In genomic region chr10:1043532-1043995, GRCh38 we compare ENCODE assay signal across 8 cellular contexts. TPM values are rescaled to one million over a fixed set of nuclear protein-coding genes. Genes with fewer than 3 reads are reported as not detected.
DNase-seq lines count a peak whose midpoint lies in the region; ATAC-seq and TF ChIP-seq lines count a peak whose summit lies in the region.

No MANE protein-coding gene starts in this region.

- peak overlapping the region; percentile 71 for H3K27ac Mint-ChIP-seq in activated naive CD4-positive, alpha-beta T cell treated with anti-CD3 and anti-CD28 coated beads, Interleukin-2, amount 50 U/mL, for 24 hours
- H3K27ac Mint-ChIP-seq in activated CD8-positive, alpha-beta T cell treated with anti-CD3 and anti-CD28 coated beads for 36 hours: peak overlapping the region; percentile 79

- no peaks in the 10 kb centered on the region for H3K27me3 Mint-ChIP-seq in activated naive CD4-positive, alpha-beta T cell treated with anti-CD3 and anti-CD28 coated beads, Interleukin-2, amount 50 U/mL, for 24 hours
- H3K27me3 Mint-ChIP-seq in activated CD8-positive, alpha-beta T cell treated with anti-CD3 and anti-CD28 coated beads for 36 hours: no peaks in the 10 kb centered on the region

- CTCF ChIA-PET in activated CD8-positive, alpha-beta T cell treated with anti-CD3 and anti-CD28 coated beads for 36 hours (lab: Charles Lee): interaction anchor here (1.1 to 1.3 kb wide), 3 partner anchors 56 to 110 kb away, joined by 3 read pairs; partner anchors contain the start of gene GTPBP4

- no peak for TF ChIP-seq CTCF in activated CD8-positive, alpha-beta T cell treated with anti-CD3 and anti-CD28 coated beads for 36 hours (IDR thresholded peaks at IDR 0.05)

- POLR2A ChIA-PET in activated CD8-positive, alpha-beta T cell treated with anti-CD3 and anti-CD28 coated beads for 36 hours (lab: Charles Lee): interaction anchor here (1.6 to 3.9 kb wide), 2 partner anchors 12 to 113 kb away, joined by 5 to 17 read pairs; partner anchors contain the start of gene WDR37

- H3K4me3 Mint-ChIP-seq in activated naive CD4-positive, alpha-beta T cell treated with anti-CD3 and anti-CD28 coated beads, Interleukin-2, amount 50 U/mL, for 24 hours: peak overlapping the region; percentile 80
- H3K4me3 Mint-ChIP-seq in activated CD8-positive, alpha-beta T cell treated with anti-CD3 and anti-CD28 coated beads for 36 hours: peak overlapping the region; percentile 58

- no peaks in the 10 kb centered on the region for H3K9me3 Mint-ChIP-seq in activated naive CD4-positive, alpha-beta T cell treated with anti-CD3 and anti-CD28 coated beads, Interleukin-2, amount 50 U/mL, for 24 hours
- H3K9me3 Mint-ChIP-seq in activated CD8-positive, alpha-beta T cell treated with anti-CD3 and anti-CD28 coated beads for 36 hours: no peaks in the 10 kb centered on the region

- peaks cover 40% of the 10 kb centered on the region for H3K4me1 Mint-ChIP-seq in activated naive CD4-positive, alpha-beta T cell treated with anti-CD3 and anti-CD28 coated beads, Interleukin-2, amount 50 U/mL, for 24 hours
- H3K4me1 Mint-ChIP-seq in activated CD8-positive, alpha-beta T cell treated with anti-CD3 and anti-CD28 coated beads for 36 hours (ENCODE audit: low read depth): peaks cover 39% of the 10 kb centered on the region

- DNase-seq in activated naive CD4-positive, alpha-beta T cell (lab: John Stamatoyannopoulos, UW): no peak
- peak; percentile 30 for DNase-seq in activated CD8-positive, alpha-beta T cell treated with anti-CD3 and anti-CD28 coated beads for 36 hours
- DNase-seq in medulla oblongata (ENCODE audit: extremely low spot score) (peak; percentile 73), COR-L47 (lab: John Stamatoyannopoulos, UW) (no peak), occipital lobe (lab: John Stamatoyannopoulos, UW) (no peak)
- no peak for DNase-seq in stimulated activated naive CD4-positive, alpha-beta T cell treated with Interleukin-2 at 50 U/mL for 16 hours (lab: John Stamatoyannopoulos, UW)

- peak; percentile 52 for ATAC-seq in HG03095 (IDR thresholded peaks at IDR 0.05; ENCODE audit: unreplicated experiment)
- ATAC-seq in activated CD8-positive, alpha-beta T cell treated with anti-CD3 and anti-CD28 coated beads for 36 hours: peak; percentile 55

- H3K36me3 Mint-ChIP-seq in activated naive CD4-positive, alpha-beta T cell treated with anti-CD3 and anti-CD28 coated beads, Interleukin-2, amount 50 U/mL, for 24 hours: peaks cover 4% of the 10 kb centered on the region
- peaks cover 57% of the 10 kb centered on the region for H3K36me3 Mint-ChIP-seq in activated CD8-positive, alpha-beta T cell treated with anti-CD3 and anti-CD28 coated beads for 36 hours (ENCODE audit: low read depth)

- intact Hi-C loops in activated CD8-positive, alpha-beta T cell treated with anti-CD3 and anti-CD28 coated beads for 36 hours (cut with micrococcal nuclease): no loop called here

RNA-seq across cellular contexts. Expression of gene IDI1, which starts 5.4 kb away (rescaled TPM):
- 10 to 100 TPM; 67.7 to 69.5 TPM for total RNA-seq in activated CD8-positive, alpha-beta T cell treated with anti-CD3 and anti-CD28 coated beads for 36 hours
- 146 TPM for total RNA-seq in occipital lobe

RNA-seq across cellular contexts. Expression of gene WDR37, which starts 12.6 kb away (rescaled TPM):
- total RNA-seq in activated CD8-positive, alpha-beta T cell treated with anti-CD3 and anti-CD28 coated beads for 36 hours: 10 to 100 TPM; 17.2 to 17.9 TPM
- 37.9 TPM for total RNA-seq in occipital lobe

RNA-seq across cellular contexts. Expression of gene IDI2, which starts 17.9 kb away (rescaled TPM):
- not detected for total RNA-seq in activated CD8-positive, alpha-beta T cell treated with anti-CD3 and anti-CD28 coated beads for 36 hours
- total RNA-seq in occipital lobe: not detected

RNA-seq across cellular contexts. Expression of gene GTPBP4, which starts 55.3 kb away (rescaled TPM):
- total RNA-seq in activated CD8-positive, alpha-beta T cell treated with anti-CD3 and anti-CD28 coated beads for 36 hours: 100 to 1,000 TPM; 119 to 128 TPM
- total RNA-seq in occipital lobe: 21.5 TPM

Comparison
In these comparisons a context has a peak if more than half of its experiments do, and no peak if none do; other contexts are left out.
1. DNase-seq: peak in activated CD8-positive, alpha-beta T cell treated with anti-CD3 and anti-CD28 coated beads for 36 hours (single experiment) and medulla oblongata (single experiment); none in activated naive CD4-positive, alpha-beta T cell (0 of 4), stimulated activated naive CD4-positive, alpha-beta T cell treated with Interleukin-2 at 50 U/mL for 16 hours (single experiment), COR-L47 (single experiment) and occipital lobe (single experiment).